ENCODE assay signal across 8 cellular contexts in genomic region chr17:77427471-77427991, GRCh38.
A peak's percentile ranks its signal among the peaks of the same experiment; 100 is the strongest.
DNase-seq lines count a peak whose midpoint lies in the region; ATAC-seq and TF ChIP-seq lines count a peak whose summit lies in the region.

No MANE protein-coding gene starts in this region.

- H3K9me3 Mint-ChIP-seq in activated T-cell treated with anti-CD3 and anti-CD28 coated beads, Interleukin-2, amount 50 U/mL, for 24 hours = no peaks in the 10 kb centered on the region
- no peaks in the 10 kb centered on the region for H3K9me3 Mint-ChIP-seq in activated T-cell treated with anti-CD3 and anti-CD28 coated beads, Interleukin-2, amount 50 U/mL, for 72 hours
- H3K9me3 Mint-ChIP-seq in central memory CD8-positive, alpha-beta T cell = no peaks in the 10 kb centered on the region
- no peaks in the 10 kb centered on the region for H3K9me3 Mint-ChIP-seq in endothelial cell (ENCODE audit: unreplicated experiment)

- intact Hi-C loops in lower lobe of right lung (cut with DNase I) (no loop called here), uterus (cut with DNase I; ENCODE audit: low total_unique reads) (loop anchor here (5.0 kb wide), 1 partner anchor 100 kb away; no protein-coding TSS in a partner anchor)

- no peak for TF ChIP-seq CTCF in lower lobe of right lung (IDR thresholded peaks at IDR 0.05)
- TF ChIP-seq CTCF in uterus (IDR thresholded peaks at IDR 0.05) = no peak
- no peak for TF ChIP-seq CTCF in endothelial cell (IDR thresholded peaks at IDR 0.05; ENCODE audit: unreplicated experiment)

- no peak for ATAC-seq in activated T-cell treated with anti-CD3 and anti-CD28 coated beads, Interleukin-2, amount 50 U/mL, for 72 hours (replicated peaks in 1 of 2)
- no peak for ATAC-seq in central memory CD8-positive, alpha-beta T cell (replicated peaks; ENCODE audit: extremely low read depth, poor library complexity, severe bottlenecking)
- no peak for ATAC-seq in lower lobe of right lung
- no peak for ATAC-seq in HG02870 (IDR thresholded peaks at IDR 0.05; ENCODE audit: unreplicated experiment)

- H3K4me3 Mint-ChIP-seq in activated T-cell treated with anti-CD3 and anti-CD28 coated beads, Interleukin-2, amount 50 U/mL, for 24 hours = no peak overlapping the region
- no peak overlapping the region for H3K4me3 Mint-ChIP-seq in activated T-cell treated with anti-CD3 and anti-CD28 coated beads, Interleukin-2, amount 50 U/mL, for 72 hours
- no peak overlapping the region for H3K4me3 Mint-ChIP-seq in central memory CD8-positive, alpha-beta T cell
- no peak overlapping the region for H3K4me3 Mint-ChIP-seq in endothelial cell (ENCODE audit: unreplicated experiment)

- peaks cover 86% of the 10 kb centered on the region for H3K4me1 Mint-ChIP-seq in activated T-cell treated with anti-CD3 and anti-CD28 coated beads, Interleukin-2, amount 50 U/mL, for 24 hours (ENCODE audit: low read depth)
- peaks cover 77% of the 10 kb centered on the region for H3K4me1 Mint-ChIP-seq in activated T-cell treated with anti-CD3 and anti-CD28 coated beads, Interleukin-2, amount 50 U/mL, for 72 hours (ENCODE audit: low read depth)
- H3K4me1 Mint-ChIP-seq in central memory CD8-positive, alpha-beta T cell = peaks cover 53% of the 10 kb centered on the region
- H3K4me1 Mint-ChIP-seq in endothelial cell (ENCODE audit: unreplicated experiment) = peaks cover 67% of the 10 kb centered on the region

- H3K4me1 ChIP-seq in lower lobe of right lung (peaks cover 92% of the 10 kb centered on the region), uterus (peaks cover 52 to 65% of the 10 kb centered on the region in 2 donors)

- no peak for TF ChIP-seq POLR2A in uterus (IDR thresholded peaks at IDR 0.05)

- peak overlapping the region; percentile 90 for H3K27ac Mint-ChIP-seq in activated T-cell treated with anti-CD3 and anti-CD28 coated beads, Interleukin-2, amount 50 U/mL, for 24 hours
- H3K27ac Mint-ChIP-seq in activated T-cell treated with anti-CD3 and anti-CD28 coated beads, Interleukin-2, amount 50 U/mL, for 72 hours = no peak overlapping the region
- H3K27ac Mint-ChIP-seq in central memory CD8-positive, alpha-beta T cell (ENCODE audit: low read depth) = peak overlapping the region; percentile 73
- no peak overlapping the region for H3K27ac Mint-ChIP-seq in endothelial cell (ENCODE audit: unreplicated experiment)

- H3K27ac ChIP-seq in lower lobe of right lung = peak overlapping the region; percentile 6
- H3K27ac ChIP-seq in uterus = peak overlapping the region; percentile 92 to 97

- H3K36me3 Mint-ChIP-seq in activated T-cell treated with anti-CD3 and anti-CD28 coated beads, Interleukin-2, amount 50 U/mL, for 24 hours (ENCODE audit: low read depth) = no peaks in the 10 kb centered on the region
- no peaks in the 10 kb centered on the region for H3K36me3 Mint-ChIP-seq in activated T-cell treated with anti-CD3 and anti-CD28 coated beads, Interleukin-2, amount 50 U/mL, for 72 hours (ENCODE audit: insufficient read depth in 2 of 2)
- peaks cover 14% of the 10 kb centered on the region for H3K36me3 Mint-ChIP-seq in central memory CD8-positive, alpha-beta T cell (ENCODE audit: insufficient read depth)
- H3K36me3 Mint-ChIP-seq in endothelial cell (ENCODE audit: low read depth, unreplicated experiment) = peaks cover 4% of the 10 kb centered on the region

- no peak for DNase-seq in activated T-cell treated with anti-CD3 and anti-CD28 coated beads, Interleukin-2, amount 50 U/mL, for 24 hours
- no peak for DNase-seq in activated T-cell treated with anti-CD3 and anti-CD28 coated beads, Interleukin-2, amount 50 U/mL, for 72 hours
- DNase-seq in central memory CD8-positive, alpha-beta T cell (ENCODE audit: low spot score in 2 of 2) = no peak
- no peak for DNase-seq in lower lobe of right lung
- peak; percentile 89 to 90 for DNase-seq in uterus
- DNase-seq in endothelial cell (ENCODE audit: low spot score) = no peak
- no peak for DNase-seq in UCSD-AML1 (lab: John Stamatoyannopoulos, UW; ENCODE audit: unreplicated experiment)

- H3K27me3 ChIP-seq in lower lobe of right lung (ENCODE audit: low read depth) (no peaks in the 10 kb centered on the region), uterus (no peaks in the 10 kb centered on the region)

- H3K9me3 ChIP-seq in lower lobe of right lung = no peaks in the 10 kb centered on the region
- no peaks in the 10 kb centered on the region for H3K9me3 ChIP-seq in uterus

- no peaks in the 10 kb centered on the region for H3K27me3 Mint-ChIP-seq in activated T-cell treated with anti-CD3 and anti-CD28 coated beads, Interleukin-2, amount 50 U/mL, for 24 hours
- H3K27me3 Mint-ChIP-seq in activated T-cell treated with anti-CD3 and anti-CD28 coated beads, Interleukin-2, amount 50 U/mL, for 72 hours (ENCODE audit: low read depth) = no peaks in the 10 kb centered on the region
- no peaks in the 10 kb centered on the region for H3K27me3 Mint-ChIP-seq in central memory CD8-positive, alpha-beta T cell
- H3K27me3 Mint-ChIP-seq in endothelial cell (ENCODE audit: unreplicated experiment) = peaks cover 19% of the 10 kb centered on the region

- no peak overlapping the region for H3K4me3 ChIP-seq in lower lobe of right lung
- H3K4me3 ChIP-seq in uterus = no peak overlapping the region

- H3K36me3 ChIP-seq in lower lobe of right lung (no peaks in the 10 kb centered on the region), uterus (no peaks in the 10 kb centered on the region)

Comparison
In these comparisons a context has a peak if more than half of its experiments do, and no peak if none do; other contexts are left out.
1. H3K27ac Mint-ChIP-seq: peak in activated T-cell treated with anti-CD3 and anti-CD28 coated beads, Interleukin-2, amount 50 U/mL, for 24 hours (single experiment) and central memory CD8-positive, alpha-beta T cell (single experiment); none in activated T-cell treated with anti-CD3 and anti-CD28 coated beads, Interleukin-2, amount 50 U/mL, for 72 hours (single experiment) and endothelial cell (single experiment).
2. DNase-seq: peak in uterus (2 of 2); none in activated T-cell treated with anti-CD3 and anti-CD28 coated beads, Interleukin-2, amount 50 U/mL, for 24 hours (single experiment), activated T-cell treated with anti-CD3 and anti-CD28 coated beads, Interleukin-2, amount 50 U/mL, for 72 hours (0 of 2), central memory CD8-positive, alpha-beta T cell (0 of 2), lower lobe of right lung (single experiment), endothelial cell (single experiment) and UCSD-AML1 (single experiment).